20 cellular contexts compared by ENCODE assay signal in genomic region chr11:68996376-68997123, GRCh38. TPM values are rescaled to one million over a fixed set of nuclear protein-coding genes. Genes with fewer than 3 reads are reported as not detected.
DNase-seq lines count a peak whose midpoint lies in the region; ATAC-seq and TF ChIP-seq lines count a peak whose summit lies in the region.
"Had no signal": no experiment of that assay in that cellular context is flagged by ENCODE, and none has a peak within 500 bp of the region (broad histone marks: within the 10 kb centered on the region; RNA-seq: fewer than 3 reads in every experiment).

No MANE protein-coding gene starts in this region.

- DNase-seq in Right ventricle myocardium superior (peak; percentile 31), heart right ventricle (no peak), left lobe of liver (ENCODE audit: low spot score) (peak; percentile 34), spleen (peak; percentile 50), NCI-H2029 (lab: John Stamatoyannopoulos, UW) (no peak), UCSD-AML1 (lab: John Stamatoyannopoulos, UW; ENCODE audit: unreplicated experiment) (no peak), HPDE6-E6E7 (ENCODE audit: extremely low spot score) (no peak), epidermal melanocyte (ENCODE audit: insufficient read length, low spot score) (no peak)
- DNase-seq: 8988T; CD8-positive, alpha-beta memory T cell; KG1; NCI-H1092; NCI-H2107; NCI-H226; NCI-H526; NK-92 treated with Interleukin-12 subunit alpha and Interleukin-12 subunit beta, amount 100 ng/mL, for 24 hours; PC-3 had no signal

- H3K4me1 ChIP-seq in heart right ventricle (peaks cover 0 to 29% (median 14%) of the 10 kb centered on the region in 9 donors), spleen (peaks cover 0 to 29% (median 14%) of the 10 kb centered on the region in 6 donors)

- no peak for TF ChIP-seq POLR2A in spleen (IDR thresholded peaks at IDR 0.05)

- TF ChIP-seq CTCF in heart right ventricle (IDR thresholded peaks at IDR 0.05) (no peak), spleen (IDR thresholded peaks at IDR 0.05 in 8 of 11, conservative IDR thresholded peaks at IDR 0.05 in 3 of 11) (no peak)

- H3K9me3 ChIP-seq in heart right ventricle (no peaks in the 10 kb centered on the region), spleen (no peaks in the 10 kb centered on the region)
- H3K9me3 ChIP-seq: BLaER1 had no signal

- H3K4me3 ChIP-seq in heart right ventricle, result no peak overlapping the region
- H3K4me3 ChIP-seq in spleen, result no peak overlapping the region
- H3K4me3 ChIP-seq: BLaER1 had no signal

- H3K27ac ChIP-seq in heart right ventricle (no peak overlapping the region), spleen (peak overlapping the region in 1 of 8 donors; percentile 35)
- H3K27ac ChIP-seq: BLaER1 had no signal

- ATAC-seq in Right ventricle myocardium superior (ENCODE audit: poor library complexity) (no peak), heart right ventricle (no peak), left lobe of liver (no peak)
- ATAC-seq: PC-3 had no signal

- 95 to 97% methylated on average over 24 of the region's 24 CpGs for WGBS in heart right ventricle, 2 donors
- 92 to 96% (median 94%) methylated on average over 12 to 24 of the region's 24 CpGs for WGBS in spleen, 5 donors

- H3K36me3 ChIP-seq in heart right ventricle (no peaks in the 10 kb centered on the region), spleen (no peaks in the 10 kb centered on the region)
- H3K36me3 ChIP-seq: BLaER1 had no signal

- intact Hi-C loops in Right ventricle myocardium superior (cut with DNase I), result no loop called here
- intact Hi-C loops in heart right ventricle (cut with DNase I), result no loop called here
- intact Hi-C loops in spleen (cut with DNase I; ENCODE audit: low total_unique reads), result no loop called here

- H3K27me3 ChIP-seq in heart right ventricle (peaks cover 0 to 24% (median 16%) of the 10 kb centered on the region in 7 donors), spleen (replicated peaks in 1 of 7) (peaks cover 0 to 71% (median 7%) of the 10 kb centered on the region in 7 donors)
- H3K27me3 ChIP-seq: BLaER1 had no signal

RNA-seq across cellular contexts. Expression of gene MRGPRD, which starts 15.8 kb away (rescaled TPM):
- total RNA-seq in Right ventricle myocardium superior (not detected), heart right ventricle (not detected), left lobe of liver (not detected), spleen (not detected)
- polyA plus RNA-seq in heart right ventricle (not detected), spleen (not detected)
- total RNA-seq: CD8-positive, alpha-beta memory T cell; H1; M059J; PC-3 had no signal
- polyA plus RNA-seq: CD8-positive, alpha-beta memory T cell; H1 had no signal

RNA-seq across cellular contexts. Expression of gene MRGPRF, which starts 16.5 kb away (rescaled TPM):
- total RNA-seq in Right ventricle myocardium superior (4.9 TPM), heart right ventricle (10 to 100 TPM in 1 of 10 donors, 1 to 10 TPM in 8, under 1 TPM in 1; 0.98 to 10.7 (median 1.6) TPM), left lobe of liver (3.4 TPM), spleen (10 to 100 TPM in 5 of 7 donors, 1 to 10 TPM in 2; 7.2 to 21.2 (median 11.7) TPM)
- polyA plus RNA-seq in heart right ventricle (1 to 10 TPM; 7.2 to 7.9 TPM), spleen (1 to 10 TPM; 2.2 to 7.9 (median 5.0) TPM)
- total RNA-seq: CD8-positive, alpha-beta memory T cell; M059J; PC-3 had no signal
- polyA plus RNA-seq: CD8-positive, alpha-beta memory T cell had no signal

RNA-seq across cellular contexts. Expression of gene TPCN2, which starts 52.2 kb away (rescaled TPM):
- total RNA-seq in Right ventricle myocardium superior (7.6 TPM), heart right ventricle (10 to 100 TPM in 2 of 10 donors, 1 to 10 TPM in 8; 4.8 to 13.0 (median 7.8) TPM), left lobe of liver (35.0 TPM), spleen (10 to 100 TPM; 12.4 to 30.4 (median 27.0) TPM)
- polyA plus RNA-seq in heart right ventricle (10 to 100 TPM in 1 of 2 donors, 1 to 10 TPM in 1; 3.4 to 19.2 TPM), spleen (10 to 100 TPM in 1 of 3 donors, 1 to 10 TPM in 2; 3.6 to 12.2 (median 8.5) TPM)

Comparison
In these comparisons a context has a peak if more than half of its experiments do, and no peak if none do; other contexts are left out.
1. DNase-seq: peak in Right ventricle myocardium superior (single experiment), left lobe of liver (single experiment) and spleen (single experiment); none in heart right ventricle (0 of 2), NCI-H2029 (single experiment), UCSD-AML1 (single experiment), HPDE6-E6E7 (single experiment) and epidermal melanocyte (single experiment).